1 cellular context compared by ENCODE assay signal in the genomic region with DNA sequence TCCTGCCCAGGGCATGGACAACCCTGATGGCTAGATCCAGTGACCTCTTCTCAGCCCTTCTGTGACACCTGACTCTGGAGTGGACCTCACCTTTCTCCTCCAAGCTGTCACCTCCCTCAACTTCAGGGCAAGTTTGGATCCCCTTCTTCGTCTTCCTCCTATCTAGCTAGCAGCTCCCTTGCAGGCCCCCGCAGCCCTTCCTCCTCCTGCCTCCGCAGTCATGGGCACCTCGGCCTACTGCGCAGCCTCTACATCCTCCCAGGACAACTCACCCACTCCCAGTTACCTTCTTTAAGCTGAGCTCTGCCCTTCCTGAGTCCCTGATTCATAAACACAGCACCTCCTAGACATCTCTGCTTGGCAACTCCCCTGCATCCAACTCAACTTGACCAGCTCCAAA.
TF ChIP-seq lines count a peak whose summit lies in the region.

No MANE protein-coding gene starts in this region.

TF ChIP-seq in IMR-90, 13 proteins besides CTCF, POLR2A, EP300 and RAD21 (continued from another document):
- TF ChIP-seq USF2 (IDR thresholded peaks at IDR 0.05; ENCODE audit: low read depth, low read length) = no peak
